In the genomic region with DNA sequence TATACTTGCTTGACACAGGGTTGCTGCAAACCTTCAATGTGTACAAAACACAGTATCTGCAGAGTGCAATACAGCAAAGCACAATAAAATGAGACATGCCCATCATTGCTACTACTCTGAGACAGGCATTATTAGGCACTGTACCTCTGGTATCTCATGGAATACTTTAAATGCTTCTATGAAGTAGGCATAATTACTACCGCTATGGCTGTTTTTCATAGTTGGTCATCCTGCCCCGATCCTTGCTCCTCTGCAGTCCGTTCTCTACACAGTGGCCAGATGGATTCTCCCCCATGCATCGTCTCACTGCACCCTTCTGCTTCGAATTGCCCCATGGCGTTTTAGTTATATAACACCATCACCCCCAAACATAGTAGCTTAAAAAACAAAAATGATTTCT, we compare ENCODE assay signal across 16 cellular contexts.
DNase-seq lines count a peak whose midpoint lies in the region; ATAC-seq lines count a peak whose summit lies in the region.
"Had no signal": no experiment of that assay in that cellular context is flagged by ENCODE, and none has a peak within 500 bp of the region (broad histone marks: within the 10 kb centered on the region; RNA-seq: fewer than 3 reads in every experiment).

No MANE protein-coding gene starts in this region.

- H3K4me1 Mint-ChIP-seq in T-helper 2 cell treated with Interferon-gamma antibody and Interleukin-4, amounts not matched to agents 5 μg/mL and 100 μg/mL, for 36 hours (ENCODE audit: low read depth) = peaks cover 50% of the 10 kb centered on the region
- H3K4me1 Mint-ChIP-seq in CD4-positive, CD25-positive, alpha-beta regulatory T cell = peaks cover 16 to 67% (median 49%) of the 10 kb centered on the region in 4 donors

- H3K4ac ChIP-seq in trophoblast cell (ENCODE audit: low read depth, low read length) = no peak overlapping the region

- no peak overlapping the region for H3K27ac ChIP-seq in CD4-positive, CD25-positive, alpha-beta regulatory T cell (ENCODE audit: insufficient read depth, low read length, poor library complexity, severe bottlenecking)
- no peak overlapping the region for H3K27ac ChIP-seq in trophoblast cell (ENCODE audit: low read depth, low read length)
- H3K27ac ChIP-seq: 22Rv1; A549; BLaER1 treated with 17β-estradiol and CSF1 and Interleukin-3, amounts not matched to agents 10 nM and 100 nM; C4-2B had no signal

- no peaks in the 10 kb centered on the region for H3K9me3 ChIP-seq in CD4-positive, CD25-positive, alpha-beta regulatory T cell (ENCODE audit: control insufficient read depth in 2 of 2, low read length in 2 of 2)
- H3K9me3 ChIP-seq in trophoblast cell (ENCODE audit: insufficient read depth, low read depth, low read length) = no peaks in the 10 kb centered on the region
- H3K9me3 ChIP-seq: A549, Caco-2 had no signal

- H3K36me3 Mint-ChIP-seq in T-helper 2 cell treated with Interferon-gamma antibody and Interleukin-4, amounts not matched to agents 5 μg/mL and 100 μg/mL, for 36 hours (ENCODE audit: low read depth) = no peaks in the 10 kb centered on the region
- peaks cover 4% of the 10 kb centered on the region for H3K36me3 Mint-ChIP-seq in CD4-positive, CD25-positive, alpha-beta regulatory T cell
- H3K36me3 Mint-ChIP-seq: CD8-positive, alpha-beta T cell had no signal

- no peak overlapping the region for H4K91ac ChIP-seq in trophoblast cell (ENCODE audit: low read depth, low read length)

- ATAC-seq in CD4-positive, CD25-positive, alpha-beta regulatory T cell (ENCODE audit: low read depth in 2 of 2) = no peak
- ATAC-seq: A549; CD8-positive, alpha-beta T cell had no signal

- no peaks in the 10 kb centered on the region for H3K27me3 ChIP-seq in CD4-positive, CD25-positive, alpha-beta regulatory T cell (ENCODE audit: control insufficient read depth, insufficient read depth, low read length)
- no peaks in the 10 kb centered on the region for H3K27me3 ChIP-seq in trophoblast cell (ENCODE audit: insufficient read depth, low read length)
- H3K27me3 ChIP-seq: BLaER1 treated with 17β-estradiol and CSF1 and Interleukin-3, amounts not matched to agents 10 nM and 100 nM had no signal

- no peak overlapping the region for H4K12ac ChIP-seq in trophoblast cell (ENCODE audit: low read depth, low read length)

- H2BK5ac ChIP-seq in trophoblast cell (ENCODE audit: low read depth, low read length, poor library complexity) = no peak overlapping the region

- H4K8ac ChIP-seq in trophoblast cell (ENCODE audit: low read depth, low read length) = no peak overlapping the region

- no peak overlapping the region for H2AFZ ChIP-seq in trophoblast cell (ENCODE audit: insufficient read depth, low read length, poor library complexity)

- H3K79me1 ChIP-seq in trophoblast cell (ENCODE audit: low read length) = peaks cover 2% of the 10 kb centered on the region

- no peaks in the 10 kb centered on the region for H3K9me3 Mint-ChIP-seq in T-helper 2 cell treated with Interferon-gamma antibody and Interleukin-4, amounts not matched to agents 5 μg/mL and 100 μg/mL, for 36 hours
- peaks cover 0 to 3% (median 0%) of the 10 kb centered on the region in 7 donors for H3K9me3 Mint-ChIP-seq in CD4-positive, CD25-positive, alpha-beta regulatory T cell
- H3K9me3 Mint-ChIP-seq: CD8-positive, alpha-beta T cell had no signal

- WGBS in trophoblast cell (ENCODE audit: extremely low coverage, insufficient coverage, insufficient read length) = no CpG with 5 or more reads among the region's 6 CpGs

- H3K23ac ChIP-seq in trophoblast cell (ENCODE audit: low read length) = no peak overlapping the region

- H2BK12ac ChIP-seq in trophoblast cell (ENCODE audit: low read length) = no peak overlapping the region

- H3K14ac ChIP-seq in trophoblast cell (ENCODE audit: low read length) = no peak overlapping the region

- no peak overlapping the region for H3K4me3 ChIP-seq in CD4-positive, CD25-positive, alpha-beta regulatory T cell (ENCODE audit: low read depth, low read length)
- H3K4me3 ChIP-seq in trophoblast cell (ENCODE audit: low read depth, low read length) = no peak overlapping the region
- H3K4me3 ChIP-seq: A549; BLaER1 treated with 17β-estradiol and CSF1 and Interleukin-3, amounts not matched to agents 10 nM and 100 nM had no signal

- no peak for DNase-seq in T-helper 2 cell treated with Interferon-gamma antibody and Interleukin-4, amounts not matched to agents 5 μg/mL and 100 μg/mL, for 36 hours (ENCODE audit: low spot score)
- no peak for DNase-seq in T-helper 2 cell
- DNase-seq in CD4-positive, CD25-positive, alpha-beta regulatory T cell = no peak
- DNase-seq in trophoblast cell = peak; percentile 64 to 90
- DNase-seq in NCI-H1048 (lab: John Stamatoyannopoulos, UW) = no peak
- DNase-seq: AML-193; Caco-2; Calu3; CD8-positive, alpha-beta T cell; DMS79 treated with DMSO at 0.1 percent for 48 hours; GF-D8 had no signal

- no peak overlapping the region for H2AK5ac ChIP-seq in trophoblast cell (ENCODE audit: low read length)

- H3K4me2 ChIP-seq in trophoblast cell (ENCODE audit: low read length) = no peak overlapping the region
- H3K4me2 ChIP-seq: A549 had no signal

- no peak overlapping the region for H3K4me3 Mint-ChIP-seq in T-helper 2 cell treated with Interferon-gamma antibody and Interleukin-4, amounts not matched to agents 5 μg/mL and 100 μg/mL, for 36 hours
- H3K4me3 Mint-ChIP-seq in CD4-positive, CD25-positive, alpha-beta regulatory T cell = peak overlapping the region in 2 of 4 donors; percentile 13 to 31
- H3K4me3 Mint-ChIP-seq: B cell; CD8-positive, alpha-beta T cell had no signal

- no peaks in the 10 kb centered on the region for H3K36me3 ChIP-seq in CD4-positive, CD25-positive, alpha-beta regulatory T cell (ENCODE audit: control insufficient read depth, insufficient read depth, low read length)
- no peaks in the 10 kb centered on the region for H3K36me3 ChIP-seq in trophoblast cell (ENCODE audit: control insufficient read depth in 1 of 2, insufficient read depth in 2 of 2, low read length in 2 of 2)
- H3K36me3 ChIP-seq: BLaER1 treated with 17β-estradiol and CSF1 and Interleukin-3, amounts not matched to agents 10 nM and 100 nM had no signal

- no peak overlapping the region for H3K18ac ChIP-seq in trophoblast cell (ENCODE audit: low read length)

- no peak overlapping the region for H3K9ac ChIP-seq in trophoblast cell (ENCODE audit: low read length)
- H3K9ac ChIP-seq: BLaER1 treated with 17β-estradiol and CSF1 and Interleukin-3, amounts not matched to agents 10 nM and 100 nM had no signal

- H3K4me1 ChIP-seq in CD4-positive, CD25-positive, alpha-beta regulatory T cell (ENCODE audit: control insufficient read depth, insufficient read depth, low read length, poor library complexity, severe bottlenecking) = peaks cover 46% of the 10 kb centered on the region
- H3K4me1 ChIP-seq in trophoblast cell (ENCODE audit: control insufficient read depth in 1 of 2, insufficient read depth in 2 of 2, low read length in 2 of 2) = peaks cover 6% of the 10 kb centered on the region in 2 experiments
- H3K4me1 ChIP-seq: A549, Caco-2 had no signal

- no peaks in the 10 kb centered on the region for H3K79me2 ChIP-seq in trophoblast cell (ENCODE audit: control insufficient read depth, insufficient read depth, low read length, poor library complexity)

- peaks cover 4% of the 10 kb centered on the region for H3K27me3 Mint-ChIP-seq in T-helper 2 cell treated with Interferon-gamma antibody and Interleukin-4, amounts not matched to agents 5 μg/mL and 100 μg/mL, for 36 hours (ENCODE audit: low read depth)
- H3K27me3 Mint-ChIP-seq in CD4-positive, CD25-positive, alpha-beta regulatory T cell = no peaks in the 10 kb centered on the region

- H3K27ac Mint-ChIP-seq in T-helper 2 cell treated with Interferon-gamma antibody and Interleukin-4, amounts not matched to agents 5 μg/mL and 100 μg/mL, for 36 hours = peak overlapping the region; percentile 3
- H3K27ac Mint-ChIP-seq in CD4-positive, CD25-positive, alpha-beta regulatory T cell = peak overlapping the region in 2 of 3 donors; percentile 21 to 94
- H3K27ac Mint-ChIP-seq: B cell; CD8-positive, alpha-beta T cell had no signal

- no peak overlapping the region for H2BK120ac ChIP-seq in trophoblast cell (ENCODE audit: insufficient read depth, low read length, poor library complexity)

Comparison
In these comparisons a context has a peak if more than half of its experiments do, and no peak if none do; other contexts are left out.
1. DNase-seq: peak in trophoblast cell (2 of 2); none in T-helper 2 cell treated with Interferon-gamma antibody and Interleukin-4, amounts not matched to agents 5 μg/mL and 100 μg/mL, for 36 hours (single experiment), T-helper 2 cell (0 of 5), CD4-positive, CD25-positive, alpha-beta regulatory T cell (0 of 3) and NCI-H1048 (single experiment).